24 cellular contexts compared by ENCODE assay signal in genomic region chr16:81545470-81546175, GRCh38.
DNase-seq lines count a peak whose midpoint lies in the region; ATAC-seq, FAIRE-seq and TF ChIP-seq lines count a peak whose summit lies in the region.
"Had no signal": no experiment of that assay in that cellular context is flagged by ENCODE, and none has a peak within 500 bp of the region (broad histone marks: within the 10 kb centered on the region; RNA-seq: fewer than 3 reads in every experiment).

No MANE protein-coding gene starts in this region.

- no peaks in the 10 kb centered on the region for H3K36me3 Mint-ChIP-seq in activated CD4-positive, alpha-beta T cell treated with anti-CD3 and anti-CD28 coated beads, Interleukin-2, amount 10 ng/mL, durations not matched to agents 24 days and 14 days (ENCODE audit: low read depth)
- no peaks in the 10 kb centered on the region for H3K36me3 Mint-ChIP-seq in GM23338 (ENCODE audit: low read depth)
- no peaks in the 10 kb centered on the region for H3K36me3 Mint-ChIP-seq in chondrocyte (ENCODE audit: low read depth)
- no peaks in the 10 kb centered on the region for H3K36me3 Mint-ChIP-seq in nephron (ENCODE audit: low read depth)
- H3K36me3 Mint-ChIP-seq: naive B cell had no signal

- H3K4me3 Mint-ChIP-seq in activated CD4-positive, alpha-beta T cell treated with anti-CD3 and anti-CD28 coated beads, Interleukin-2, amount 10 ng/mL, durations not matched to agents 24 days and 14 days = no peak overlapping the region
- H3K4me3 Mint-ChIP-seq in GM23338 (no peak overlapping the region), chondrocyte (ENCODE audit: unreplicated experiment) (no peak overlapping the region), nephron (no peak overlapping the region)
- H3K4me3 Mint-ChIP-seq: central memory CD8-positive, alpha-beta T cell; T-helper 1 cell treated with Interleukin-12 subunit alpha and Interleukin-12 subunit beta and Interleukin-4 antibody, amounts not matched to agents 30 μg/mL and 1 μg/mL, for 36 hours had no signal

- no peaks in the 10 kb centered on the region for H3K27me3 ChIP-seq in GM23338 (ENCODE audit: insufficient read depth)
- no peaks in the 10 kb centered on the region for H3K27me3 ChIP-seq in uterus

- H3K9me3 ChIP-seq in uterus = no peaks in the 10 kb centered on the region

- intact Hi-C loops in activated CD4-positive, alpha-beta T cell treated with anti-CD3 and anti-CD28 coated beads, Interleukin-2, amount 10 ng/mL, durations not matched to agents 24 days and 14 days (cut with micrococcal nuclease) = no loop called here
- intact Hi-C loops in uterus (cut with DNase I; ENCODE audit: low total_unique reads) = no loop called here

- peak overlapping the region; percentile 8 for H3K27ac Mint-ChIP-seq in activated CD4-positive, alpha-beta T cell treated with anti-CD3 and anti-CD28 coated beads, Interleukin-2, amount 10 ng/mL, durations not matched to agents 24 days and 14 days
- H3K27ac Mint-ChIP-seq in GM23338 = no peak overlapping the region
- no peak overlapping the region for H3K27ac Mint-ChIP-seq in chondrocyte (ENCODE audit: unreplicated experiment)
- H3K27ac Mint-ChIP-seq in nephron = peak overlapping the region; percentile 7 to 60 (median 49)
- H3K27ac Mint-ChIP-seq: B cell; T-helper 1 cell treated with Interleukin-12 subunit alpha and Interleukin-12 subunit beta and Interleukin-4 antibody, amounts not matched to agents 30 μg/mL and 1 μg/mL, for 36 hours had no signal

- H3K4me1 ChIP-seq in GM23338 (ENCODE audit: insufficient read depth) = peaks cover 17% of the 10 kb centered on the region
- no peaks in the 10 kb centered on the region for H3K4me1 ChIP-seq in uterus

- DNase-seq in activated CD4-positive, alpha-beta T cell treated with anti-CD3 and anti-CD28 coated beads, Interleukin-2, amount 10 ng/mL, durations not matched to agents 24 days and 14 days = no peak
- no peak for DNase-seq in activated CD4-positive, alpha-beta T cell treated with anti-CD3 and anti-CD28 coated beads for 1 hour
- peak; percentile 31 for DNase-seq in GM23338 (ENCODE audit: low spot score)
- peak; percentile 49 for DNase-seq in chondrocyte (ENCODE audit: low spot score)
- no peak for DNase-seq in GM12891 (ENCODE audit: insufficient read length, low spot score)
- DNase-seq in NOMO-1 treated with DMSO at 0.1 percent for 48 hours (lab: John Stamatoyannopoulos, UW; ENCODE audit: unreplicated experiment) = no peak
- DNase-seq in uterus = no peak
- DNase-seq: activated CD4-positive, alpha-beta T cell treated with anti-CD3 and anti-CD28 coated beads, Interleukin-2, amount 50 U/mL, for 1 hour; activated gamma-delta T cell treated with Interleukin-2 at 50 U/mL for 16 hours; erythroblast; kidney; mesenchymal stem cell; naive B cell; NCI-H1436; NCI-H748 treated with DMSO at 0.1 percent for 48 hours; stimulated activated CD4-positive, alpha-beta T cell treated with anti-CD3 and anti-CD28 coated beads, Interleukin-2, amount 100 ng/mL, for 24 hours had no signal

- H3K4me1 Mint-ChIP-seq in activated CD4-positive, alpha-beta T cell treated with anti-CD3 and anti-CD28 coated beads, Interleukin-2, amount 10 ng/mL, durations not matched to agents 24 days and 14 days = peaks cover 17% of the 10 kb centered on the region
- peaks cover 48% of the 10 kb centered on the region for H3K4me1 Mint-ChIP-seq in GM23338
- H3K4me1 Mint-ChIP-seq in chondrocyte (ENCODE audit: low read depth) = peaks cover 41% of the 10 kb centered on the region
- peaks cover 60% of the 10 kb centered on the region for H3K4me1 Mint-ChIP-seq in nephron

- no peak overlapping the region for H3K4me2 ChIP-seq in GM23338

- peak; percentile 28; the same call in 2 of the 3 replicates for ATAC-seq in GM23338

- no peaks in the 10 kb centered on the region for H3K36me3 ChIP-seq in GM23338 (ENCODE audit: insufficient read depth)
- no peaks in the 10 kb centered on the region for H3K36me3 ChIP-seq in uterus

- H3K27ac ChIP-seq in GM23338 (ENCODE audit: low read depth) = peak overlapping the region; percentile 30; the same call in 1 of the 2 replicates
- no peak overlapping the region for H3K27ac ChIP-seq in uterus

- H3K79me2 ChIP-seq in GM23338 (replicated peaks; ENCODE audit: insufficient read depth) = peaks cover 97% of the 10 kb centered on the region

- 0 out of 2 replicates have a peak, but pooled peaks cover 3% of the 10 kb centered on the region for H3F3A ChIP-seq in GM23338 (replicated peaks; ENCODE audit: low read depth)

- no peaks in the 10 kb centered on the region for H3K27me3 Mint-ChIP-seq in activated CD4-positive, alpha-beta T cell treated with anti-CD3 and anti-CD28 coated beads, Interleukin-2, amount 10 ng/mL, durations not matched to agents 24 days and 14 days
- peaks cover 10% of the 10 kb centered on the region for H3K27me3 Mint-ChIP-seq in GM23338 (ENCODE audit: insufficient read depth, low read depth, poor library complexity)
- H3K27me3 Mint-ChIP-seq in chondrocyte (ENCODE audit: low read depth) = no peaks in the 10 kb centered on the region
- no peaks in the 10 kb centered on the region for H3K27me3 Mint-ChIP-seq in nephron (ENCODE audit: low read depth)
- H3K27me3 Mint-ChIP-seq: B cell; central memory CD8-positive, alpha-beta T cell; IgD-negative memory B cell; naive B cell had no signal

- TF ChIP-seq POLR2A in GM12891 (IDR thresholded peaks at IDR 0.05; ENCODE audit: low read depth, low read length) = no peak
- TF ChIP-seq POLR2A in uterus (IDR thresholded peaks at IDR 0.05) = no peak

- H2AFZ ChIP-seq in GM23338 = no peak overlapping the region

- no peaks in the 10 kb centered on the region for H3K9me3 Mint-ChIP-seq in activated CD4-positive, alpha-beta T cell treated with anti-CD3 and anti-CD28 coated beads, Interleukin-2, amount 10 ng/mL, durations not matched to agents 24 days and 14 days
- H3K9me3 Mint-ChIP-seq in GM23338 = no peaks in the 10 kb centered on the region
- H3K9me3 Mint-ChIP-seq in chondrocyte (ENCODE audit: low read depth) = no peaks in the 10 kb centered on the region
- H3K9me3 Mint-ChIP-seq in nephron = no peaks in the 10 kb centered on the region
- H3K9me3 Mint-ChIP-seq: central memory CD8-positive, alpha-beta T cell; IgD-negative memory B cell; naive B cell; T-helper 1 cell treated with Interleukin-12 subunit alpha and Interleukin-12 subunit beta and Interleukin-4 antibody, amounts not matched to agents 30 μg/mL and 1 μg/mL, for 36 hours had no signal

- H3K9me2 ChIP-seq in GM23338 (ENCODE audit: insufficient read depth) = no peaks in the 10 kb centered on the region

- peaks cover 67% of the 10 kb centered on the region for H4K20me1 ChIP-seq in GM23338 (replicated peaks; ENCODE audit: insufficient read depth)

- TF ChIP-seq CTCF in GM23338 (conservative IDR thresholded peaks at IDR 0.05; ENCODE audit: low read depth in 2 of 2) (no peak), chondrocyte (IDR thresholded peaks at IDR 0.05) (no peak), nephron (IDR thresholded peaks at IDR 0.05; ENCODE audit: unreplicated experiment in 3 of 3) (no peak), uterus (IDR thresholded peaks at IDR 0.05) (no peak)

- FAIRE-seq in GM12891 (lab: Jason Lieb, UNC) = no peak
- FAIRE-seq: frontal cortex, G401.6, kidney, urothelium cell line had no signal

- no peak overlapping the region for H3K4me3 ChIP-seq in GM23338
- H3K4me3 ChIP-seq in uterus = no peak overlapping the region

TF ChIP-seq in GM12891, 5 proteins besides CTCF, POLR2A, EP300 and RAD21:
- TF ChIP-seq POU2F2 (IDR thresholded peaks at IDR 0.05; ENCODE audit: low read depth, low read length) (no peak), SPI1 (IDR thresholded peaks at IDR 0.05; ENCODE audit: low read depth, low read length) (no peak), PAX5 (IDR thresholded peaks at IDR 0.05; ENCODE audit: insufficient read depth, low read length, severe bottlenecking) (no peak), TAF1 (IDR thresholded peaks at IDR 0.05; ENCODE audit: low read depth, low read length) (no peak), POLR2AphosphoS5 (IDR thresholded peaks at IDR 0.05; ENCODE audit: low read depth, low read length) (no peak)
TF ChIP-seq in GM12891: peak in this region for 0.

Comparison
In these comparisons a context has a peak if more than half of its experiments do, and no peak if none do; other contexts are left out.
1. DNase-seq: peak in GM23338 (single experiment) and chondrocyte (single experiment); none in activated CD4-positive, alpha-beta T cell treated with anti-CD3 and anti-CD28 coated beads, Interleukin-2, amount 10 ng/mL, durations not matched to agents 24 days and 14 days (single experiment), activated CD4-positive, alpha-beta T cell treated with anti-CD3 and anti-CD28 coated beads for 1 hour (single experiment), GM12891 (single experiment), NOMO-1 treated with DMSO at 0.1 percent for 48 hours (single experiment) and uterus (0 of 2).
2. H3K27ac Mint-ChIP-seq: peak in activated CD4-positive, alpha-beta T cell treated with anti-CD3 and anti-CD28 coated beads, Interleukin-2, amount 10 ng/mL, durations not matched to agents 24 days and 14 days (single experiment) and nephron (3 of 3); none in GM23338 (single experiment) and chondrocyte (single experiment).